1 cellular context compared by ENCODE assay signal in genomic region chr2:12723741-12724463, GRCh38.
TF ChIP-seq lines count a peak whose summit lies in the region.

No MANE protein-coding gene starts in this region.

TF ChIP-seq in SK-N-SH, 30 proteins besides CTCF, POLR2A, EP300 and RAD21 (continued from another document):
- no peak for TF ChIP-seq IRF3 (IDR thresholded peaks at IDR 0.05; ENCODE audit: low read depth, low read length)
- TF ChIP-seq ZBTB33 (IDR thresholded peaks at IDR 0.05; ENCODE audit: borderline replicate concordance, low read depth): no peak
- no peak for TF ChIP-seq NRF1 (IDR thresholded peaks at IDR 0.05; ENCODE audit: low read depth, low read length)
- TF ChIP-seq MEF2A (IDR thresholded peaks at IDR 0.05; ENCODE audit: borderline replicate concordance, low read depth): no peak
- TF ChIP-seq POLR2AphosphoS5 (IDR thresholded peaks at IDR 0.05; ENCODE audit: low read depth, low read length): peak; percentile 35; the same call in 1 of the 2 replicates
- no peak for TF ChIP-seq USF1 (IDR thresholded peaks at IDR 0.05; ENCODE audit: borderline replicate concordance, low read depth)
- no peak for TF ChIP-seq NFIC (IDR thresholded peaks at IDR 0.05; ENCODE audit: borderline replicate concordance)
- no peak for TF ChIP-seq RXRA (IDR thresholded peaks at IDR 0.05; ENCODE audit: borderline replicate concordance, low read depth)
- no peak for TF ChIP-seq MXI1 (IDR thresholded peaks at IDR 0.05; ENCODE audit: low read depth, low read length)
- no peak for TF ChIP-seq USF2 (IDR thresholded peaks at IDR 0.05; ENCODE audit: borderline replicate concordance, low read depth, low read length)
- TF ChIP-seq RFX5 (IDR thresholded peaks at IDR 0.05; ENCODE audit: low read length): 0 out of 2 replicates have a peak, but pooled peaks have one; percentile 18
- no peak for TF ChIP-seq ELF1 (IDR thresholded peaks at IDR 0.05)
